Comparison of ENCODE assay signal across 20 cellular contexts in the genomic region with DNA sequence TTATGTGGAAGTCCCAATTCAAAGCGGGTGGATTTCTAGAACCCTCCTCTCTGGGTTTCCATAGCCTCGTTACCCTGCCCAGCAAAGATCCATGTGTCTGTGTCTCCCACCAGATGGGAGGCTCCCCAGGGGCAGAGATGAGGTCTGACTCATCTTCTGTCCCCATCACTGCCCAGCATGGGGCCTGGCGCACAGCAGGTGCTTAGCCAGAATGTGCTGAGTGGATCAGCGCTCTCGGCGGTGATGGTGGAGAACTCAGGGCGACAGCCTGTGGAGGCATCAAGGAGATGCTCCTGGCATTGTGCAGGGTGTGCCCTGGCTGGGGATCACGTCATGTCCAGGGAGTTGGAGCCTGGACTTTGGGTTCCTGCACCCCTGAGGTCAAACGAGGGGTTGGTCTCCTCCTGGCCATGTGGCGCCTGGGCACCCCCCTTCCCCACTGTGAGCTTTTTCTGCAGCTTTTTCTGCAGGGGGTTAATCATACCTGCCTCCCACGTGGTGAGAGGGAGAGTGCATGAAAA. TPM values are rescaled to one million over a fixed set of nuclear protein-coding genes. Genes with fewer than 3 reads are reported as not detected.
"Had no signal": no experiment of that assay in that cellular context is flagged by ENCODE, and none has a peak within 500 bp of the region (broad histone marks: within the 10 kb centered on the region; RNA-seq: fewer than 3 reads in every experiment).

No MANE protein-coding gene starts in this region.

- H3K9me3 ChIP-seq: body of pancreas, lower lobe of right lung had no signal

- ATAC-seq: activated naive CD4-positive, alpha-beta T cell treated with anti-CD3 and anti-CD28 coated beads, Interleukin-2, amount 50 U/mL, for 72 hours; body of pancreas; left cardiac atrium; lower lobe of right lung; stimulated activated effector memory CD8-positive, alpha-beta T cell treated with anti-CD3 and anti-CD28 coated beads, Interleukin-12 subunit alpha, Interleukin-12 subunit beta, amount 100 ng/mL, for 72 hours; WTC11 had no signal

- H3K27ac ChIP-seq: body of pancreas, lower lobe of right lung, neural progenitor cell, parathyroid adenoma, tibial nerve had no signal

- H3K4me1 ChIP-seq: body of pancreas, lower lobe of right lung, neural progenitor cell, parathyroid adenoma, tibial nerve had no signal

- H3K4me1 Mint-ChIP-seq: activated CD4-positive, alpha-beta T cell treated with anti-CD3 and anti-CD28 coated beads, Interleukin-2, amount 10 ng/mL, durations not matched to agents 7 days and 5 days; central memory CD8-positive, alpha-beta T cell; stimulated activated effector memory CD8-positive, alpha-beta T cell treated with anti-CD3 and anti-CD28 coated beads, Interleukin-12 subunit alpha, Interleukin-12 subunit beta, amount 100 ng/mL, for 72 hours had no signal

- H3K36me3 ChIP-seq: lower lobe of right lung, neural progenitor cell, tibial nerve had no signal

- H3K9me3 Mint-ChIP-seq: activated CD4-positive, alpha-beta T cell treated with anti-CD3 and anti-CD28 coated beads, Interleukin-2, amount 10 ng/mL, durations not matched to agents 7 days and 5 days; activated naive CD4-positive, alpha-beta T cell treated with anti-CD3 and anti-CD28 coated beads, Interleukin-2, amount 50 U/mL, for 72 hours; activated T-cell treated with anti-CD3 and anti-CD28 coated beads, Interleukin-2, amount 50 U/mL, for 24 hours; central memory CD8-positive, alpha-beta T cell; dendritic cell treated with granulocyte-macrophage colony-stimulating factor and Interleukin-4, amounts not matched to agents 40 ng/mL and 50 ng/mL, for 4 days; neural progenitor cell; stimulated activated effector memory CD8-positive, alpha-beta T cell treated with anti-CD3 and anti-CD28 coated beads, Interleukin-12 subunit alpha, Interleukin-12 subunit beta, amount 100 ng/mL, for 72 hours; WTC11 had no signal

- H3K27ac Mint-ChIP-seq: activated CD4-positive, alpha-beta T cell treated with anti-CD3 and anti-CD28 coated beads, Interleukin-2, amount 10 ng/mL, durations not matched to agents 7 days and 5 days; activated naive CD4-positive, alpha-beta T cell treated with anti-CD3 and anti-CD28 coated beads, Interleukin-2, amount 50 U/mL, for 72 hours; activated T-cell treated with anti-CD3 and anti-CD28 coated beads, Interleukin-2, amount 50 U/mL, for 24 hours; dendritic cell treated with granulocyte-macrophage colony-stimulating factor and Interleukin-4, amounts not matched to agents 40 ng/mL and 50 ng/mL, for 4 days; stimulated activated effector memory CD8-positive, alpha-beta T cell treated with anti-CD3 and anti-CD28 coated beads, Interleukin-12 subunit alpha, Interleukin-12 subunit beta, amount 100 ng/mL, for 72 hours; WTC11 had no signal

- H3K27me3 ChIP-seq: body of pancreas, neural progenitor cell, tibial nerve had no signal

- H3K4me3 Mint-ChIP-seq: activated CD4-positive, alpha-beta T cell treated with anti-CD3 and anti-CD28 coated beads, Interleukin-2, amount 10 ng/mL, durations not matched to agents 7 days and 5 days; activated T-cell treated with anti-CD3 and anti-CD28 coated beads, Interleukin-2, amount 50 U/mL, for 24 hours; central memory CD8-positive, alpha-beta T cell; dendritic cell treated with granulocyte-macrophage colony-stimulating factor and Interleukin-4, amounts not matched to agents 40 ng/mL and 50 ng/mL, for 4 days; neural progenitor cell; stimulated activated effector memory CD8-positive, alpha-beta T cell treated with anti-CD3 and anti-CD28 coated beads, Interleukin-12 subunit alpha, Interleukin-12 subunit beta, amount 100 ng/mL, for 72 hours; WTC11 had no signal

- DNase-seq: activated CD4-positive, alpha-beta T cell treated with anti-CD3 and anti-CD28 coated beads, Interleukin-2, amount 10 ng/mL, durations not matched to agents 7 days and 5 days; activated effector memory CD4-positive, alpha-beta T cell treated with anti-CD3 and anti-CD28 coated beads, Interleukin-2, amount 50 U/mL, for 16 hours; activated T-cell treated with anti-CD3 and anti-CD28 coated beads, Interleukin-2, amount 50 U/mL, for 24 hours; amniotic stem cell; body of pancreas; hypothalamus; left cardiac atrium; lower lobe of right lung; midbrain; small intestine had no signal

- H3K4me3 ChIP-seq: body of pancreas, lower lobe of right lung, neural progenitor cell, tibial nerve had no signal

- H3K36me3 Mint-ChIP-seq: activated naive CD4-positive, alpha-beta T cell treated with anti-CD3 and anti-CD28 coated beads, Interleukin-2, amount 50 U/mL, for 72 hours; neural progenitor cell; stimulated activated effector memory CD8-positive, alpha-beta T cell treated with anti-CD3 and anti-CD28 coated beads, Interleukin-12 subunit alpha, Interleukin-12 subunit beta, amount 100 ng/mL, for 72 hours; WTC11 had no signal

RNA-seq across cellular contexts. Expression of a gene that starts 46.1 kb away (rescaled TPM):
- total RNA-seq: activated CD4-positive, alpha-beta T cell treated with anti-CD3 and anti-CD28 coated beads, Interleukin-2, amount 10 ng/mL, durations not matched to agents 7 days and 5 days; activated naive CD4-positive, alpha-beta T cell treated with anti-CD3 and anti-CD28 coated beads, Interleukin-2, amount 50 U/mL, for 72 hours; body of pancreas; epithelial cell of proximal tubule; left cardiac atrium; lower lobe of right lung; T-helper 1 cell treated with Interleukin-12 subunit alpha and Interleukin-12 subunit beta and Interleukin-4 antibody, amounts not matched to agents 30 ng/mL and 1 ng/mL, for 36 hours; tibial nerve; WTC11 had no signal

RNA-seq across cellular contexts. Expression of a gene that starts 56.5 kb away (rescaled TPM):
- total RNA-seq: activated CD4-positive, alpha-beta T cell treated with anti-CD3 and anti-CD28 coated beads, Interleukin-2, amount 10 ng/mL, durations not matched to agents 7 days and 5 days; activated naive CD4-positive, alpha-beta T cell treated with anti-CD3 and anti-CD28 coated beads, Interleukin-2, amount 50 U/mL, for 72 hours; epithelial cell of proximal tubule; T-helper 1 cell treated with Interleukin-12 subunit alpha and Interleukin-12 subunit beta and Interleukin-4 antibody, amounts not matched to agents 30 ng/mL and 1 ng/mL, for 36 hours had no signal
